Comparison of ENCODE assay signal across 8 cellular contexts in the genomic region with DNA sequence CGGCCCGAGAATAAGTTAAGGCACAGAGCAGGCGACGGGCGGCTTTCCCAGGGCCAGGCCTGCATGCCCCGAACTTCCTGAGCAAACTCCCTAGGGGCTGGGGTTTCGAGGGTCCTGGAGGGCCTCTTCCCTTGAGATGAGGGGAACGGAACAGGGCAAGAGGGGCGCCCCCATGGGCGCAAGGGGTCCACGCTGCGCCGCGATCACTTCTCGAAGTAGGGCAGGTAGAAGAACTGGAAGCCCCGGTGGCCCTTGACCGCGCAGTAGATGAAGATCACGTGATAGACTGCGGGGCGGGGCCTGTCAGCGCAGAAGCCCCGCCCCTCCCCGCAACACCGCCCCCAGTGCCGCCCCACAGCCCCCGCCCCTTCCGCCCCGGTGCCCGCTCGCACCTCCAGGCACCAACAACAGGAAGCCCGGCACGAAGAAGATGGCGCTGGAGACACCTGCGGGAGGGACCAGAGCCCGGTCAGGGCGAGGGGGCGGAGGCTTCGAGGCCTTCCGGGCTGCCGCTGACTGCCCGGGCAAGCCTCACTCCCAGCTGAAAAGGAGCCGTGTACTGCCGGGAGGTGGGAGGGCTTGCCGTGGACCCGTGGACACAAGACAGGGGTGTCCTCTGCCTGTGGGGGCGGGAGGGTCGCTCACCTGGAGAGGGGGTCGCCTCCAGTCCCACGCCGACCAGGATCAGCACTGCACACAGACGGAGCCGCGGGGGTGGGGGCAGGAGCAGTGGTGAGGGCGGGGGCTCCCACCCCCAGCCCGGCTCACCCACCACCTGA. TPM values are rescaled to one million over a fixed set of nuclear protein-coding genes. Genes with fewer than 3 reads are reported as not detected.
DNase-seq lines count a peak whose midpoint lies in the region; ATAC-seq lines count a peak whose summit lies in the region.

No MANE protein-coding gene starts in this region.

- POLR2A ChIA-PET in naive thymus-derived CD4-positive, alpha-beta T cell (lab: Charles Lee): interaction anchor here (0.7 to 18.3 kb wide), 15 partner anchors 8 to 197 kb away, joined by 3 to 230 read pairs (median 12); a partner anchor contains a TSS

- ATAC-seq in GM19328 (IDR thresholded peaks at IDR 0.05; ENCODE audit: unreplicated experiment): peak; percentile 35
- peak; percentile 86 for ATAC-seq in naive thymus-derived CD4-positive, alpha-beta T cell

- no peaks in the 10 kb centered on the region for H3K27me3 ChIP-seq in naive thymus-derived CD4-positive, alpha-beta T cell (ENCODE audit: control insufficient read depth in 2 of 2, insufficient read depth in 2 of 2, low read length in 2 of 2)

- H3K4me1 Mint-ChIP-seq in naive thymus-derived CD4-positive, alpha-beta T cell: peaks cover 23 to 48% (median 34%) of the 10 kb centered on the region in 7 donors

- H3K27ac ChIP-seq in naive thymus-derived CD4-positive, alpha-beta T cell (ENCODE audit: low read depth, low read length): peak overlapping the region; percentile 96

- H3K4me3 ChIP-seq in naive thymus-derived CD4-positive, alpha-beta T cell (ENCODE audit: low read length): peak overlapping the region; percentile 66

- peak overlapping the region; percentile 82 to 97 (median 93) for H3K27ac Mint-ChIP-seq in naive thymus-derived CD4-positive, alpha-beta T cell

- peaks cover 0 to 9% (median 0%) of the 10 kb centered on the region in 5 donors for H3K36me3 Mint-ChIP-seq in naive thymus-derived CD4-positive, alpha-beta T cell

- CTCF ChIA-PET in naive thymus-derived CD4-positive, alpha-beta T cell (lab: Charles Lee): interaction anchor here (0.6 to 1.9 kb wide), 4 partner anchors 16 to 113 kb away, joined by 3 to 7 read pairs (median 4); no protein-coding TSS in a partner anchor

- H3K4me3 Mint-ChIP-seq in naive thymus-derived CD4-positive, alpha-beta T cell: peak overlapping the region; percentile 75 to 94 (median 87)

- no peaks in the 10 kb centered on the region for H3K9me3 ChIP-seq in naive thymus-derived CD4-positive, alpha-beta T cell (ENCODE audit: control insufficient read depth in 2 of 3, low read length in 3 of 3)

- intact Hi-C loops in naive thymus-derived CD4-positive, alpha-beta T cell (cut with micrococcal nuclease): loop anchor here (1.0 to 2.0 kb wide), 12 partner anchors 18 to 142 kb away; a partner anchor contains a TSS

- H3K4me1 ChIP-seq in naive thymus-derived CD4-positive, alpha-beta T cell (ENCODE audit: control insufficient read depth in 2 of 2, insufficient read depth in 2 of 2, low read length in 2 of 2): peaks cover 20 to 40% of the 10 kb centered on the region in 2 donors

- H3K36me3 ChIP-seq in naive thymus-derived CD4-positive, alpha-beta T cell (ENCODE audit: control insufficient read depth in 2 of 3, insufficient read depth in 3 of 3, low read length in 3 of 3): peaks cover 0 to 4% (median 0%) of the 10 kb centered on the region in 3 experiments

- H3K9me3 Mint-ChIP-seq in naive thymus-derived CD4-positive, alpha-beta T cell: no peaks in the 10 kb centered on the region

- DNase-seq in AG20443 (ENCODE audit: low spot score) (peak; percentile 93), HUDEP-2 (lab: John Stamatoyannopoulos, UW; ENCODE audit: unreplicated experiment in 76 of 76) (peak in 75 of 76 experiments; percentile 30 to 92 (median 84)), OCI-M1 (lab: John Stamatoyannopoulos, UW) (peak; percentile 90), fibroblast of gingiva (ENCODE audit: low read depth) (peak; percentile 65)
- DNase-seq in activated T-cell treated with anti-CD3 and anti-CD28 coated beads, Interleukin-2, amount 50 U/mL, for 48 hours: peak; percentile 92 to 94
- peak; percentile 78 to 92 (median 91) for DNase-seq in naive thymus-derived CD4-positive, alpha-beta T cell
- peak; percentile 84 to 91 for DNase-seq in stimulated activated CD8-positive, alpha-beta memory T cell treated with anti-CD3 and anti-CD28 coated beads, Interleukin-7, amount 100 ng/mL, for 48 hours (ENCODE audit: extremely low read depth in 1 of 2, low read depth in 1 of 2)

- peaks cover 0 to 2% (median 0%) of the 10 kb centered on the region in 5 donors for H3K27me3 Mint-ChIP-seq in naive thymus-derived CD4-positive, alpha-beta T cell

RNA-seq across cellular contexts. Expression of a gene that starts 4.5 kb away (rescaled TPM):
- total RNA-seq in naive thymus-derived CD4-positive, alpha-beta T cell: 10 to 100 TPM; 52.4 to 94.6 (median 70.6) TPM
- 100 to 1,000 TPM; 131 to 143 TPM for polyA plus RNA-seq in naive thymus-derived CD4-positive, alpha-beta T cell

RNA-seq across cellular contexts. Expression of a gene that starts 9.4 kb away (rescaled TPM):
- 10 to 100 TPM in 2 of 5 experiments, 1 to 10 TPM in 3; 2.5 to 17.1 (median 3.4) TPM for total RNA-seq in naive thymus-derived CD4-positive, alpha-beta T cell
- 1 to 10 TPM; 1.2 to 2.3 TPM for polyA plus RNA-seq in naive thymus-derived CD4-positive, alpha-beta T cell

RNA-seq across cellular contexts. Expression of a gene that starts 12.1 kb away (rescaled TPM):
- total RNA-seq in naive thymus-derived CD4-positive, alpha-beta T cell: not detected
- polyA plus RNA-seq in naive thymus-derived CD4-positive, alpha-beta T cell: 1 to 10 TPM; 1.4 to 1.5 TPM

RNA-seq across cellular contexts. Expression of a gene that starts 18.2 kb away (rescaled TPM):
- 100 to 1,000 TPM; 107 to 156 (median 137) TPM for total RNA-seq in naive thymus-derived CD4-positive, alpha-beta T cell
- 100 to 1,000 TPM; 137 to 205 TPM for polyA plus RNA-seq in naive thymus-derived CD4-positive, alpha-beta T cell

RNA-seq across cellular contexts. Expression of a gene that starts 21.3 kb away (rescaled TPM):
- 100 to 1,000 TPM in 1 of 5 experiments, 10 to 100 TPM in 4; 15.6 to 311 (median 28.5) TPM for total RNA-seq in naive thymus-derived CD4-positive, alpha-beta T cell
- 10 to 100 TPM; 21.3 to 40.8 TPM for polyA plus RNA-seq in naive thymus-derived CD4-positive, alpha-beta T cell

Comparison
In these comparisons a context has a peak if more than half of its experiments do, and no peak if none do; other contexts are left out.
1. Peak in every context shown above with its lines: DNase-seq, ATAC-seq, H3K4me3 ChIP-seq and H3K27ac ChIP-seq.